In genomic region chr4:105146286-105147219, GRCh38 we compare ENCODE assay signal across 8 cellular contexts. TPM values are rescaled to one million over a fixed set of nuclear protein-coding genes. Genes with fewer than 3 reads are reported as not detected.
A peak's percentile ranks its signal among the peaks of the same experiment; 100 is the strongest.
DNase-seq lines count a peak whose midpoint lies in the region; ATAC-seq and TF ChIP-seq lines count a peak whose summit lies in the region.

Gene TET2 (plus strand): TSS chr4:105146876. CDS start chr4:105233943, 87,067 bp downstream.

- peak within 1 kb of the TSS; percentile 91 for H2AFZ ChIP-seq in osteoblast (ENCODE audit: low read length)

- peak within 1 kb of the TSS; percentile 96 for H3K27ac Mint-ChIP-seq in activated naive CD8-positive, alpha-beta T cell
- H3K27ac Mint-ChIP-seq in glutamatergic neuron (ENCODE audit: unreplicated experiment): peak within 1 kb of the TSS; percentile 99

- no peaks in the 10 kb centered on the region for H3K27me3 ChIP-seq in osteoblast (ENCODE audit: insufficient read depth, low read length)

- H3K36me3 ChIP-seq in osteoblast (ENCODE audit: insufficient read depth, low read length): no peaks in the 10 kb centered on the region

- H3K4me1 Mint-ChIP-seq in activated naive CD8-positive, alpha-beta T cell (ENCODE audit: low read depth): peaks cover 43% of the 10 kb centered on the region
- H3K4me1 Mint-ChIP-seq in glutamatergic neuron (ENCODE audit: low read depth, unreplicated experiment): peaks cover 9% of the 10 kb centered on the region

- no peaks in the 10 kb centered on the region for H3K27me3 Mint-ChIP-seq in activated naive CD8-positive, alpha-beta T cell
- H3K27me3 Mint-ChIP-seq in glutamatergic neuron (ENCODE audit: unreplicated experiment): peaks cover 21% of the 10 kb centered on the region

- peaks cover 36% of the 10 kb centered on the region for H3K79me2 ChIP-seq in osteoblast (ENCODE audit: insufficient read depth, low read length)

- TF ChIP-seq CTCF in GM10266 (IDR thresholded peaks at IDR 0.05; ENCODE audit: control insufficient read depth, insufficient read depth, low read depth, missing control alignments) (no peak), glutamatergic neuron (IDR thresholded peaks at IDR 0.05; ENCODE audit: partially characterized antibody, unreplicated experiment) (no peak), osteoblast (IDR thresholded peaks at IDR 0.05; ENCODE audit: extremely low read depth, low read depth, low read length) (no peak)

- H3K27ac ChIP-seq in osteoblast (ENCODE audit: low read depth, low read length) (peak within 1 kb of the TSS; percentile 75), temporal lobe (ENCODE audit: low read depth, low read length) (peak within 1 kb of the TSS; percentile 75)

- H3K4me3 Mint-ChIP-seq in activated naive CD8-positive, alpha-beta T cell: peak within 1 kb of the TSS; percentile 97
- peak within 1 kb of the TSS; percentile 95 for H3K4me3 Mint-ChIP-seq in glutamatergic neuron (ENCODE audit: unreplicated experiment)

- H3K4me2 ChIP-seq in osteoblast (ENCODE audit: insufficient read depth, low read length): peak within 1 kb of the TSS; percentile 87

- peak; percentile 84 for ATAC-seq in HG02588 (IDR thresholded peaks at IDR 0.05; ENCODE audit: unreplicated experiment)

- no peaks in the 10 kb centered on the region for H3K36me3 Mint-ChIP-seq in activated naive CD8-positive, alpha-beta T cell
- H3K36me3 Mint-ChIP-seq in glutamatergic neuron (ENCODE audit: unreplicated experiment): no peaks in the 10 kb centered on the region

- H3K9me3 ChIP-seq in osteoblast (ENCODE audit: low read depth, low read length): no peaks in the 10 kb centered on the region

- H3K9me3 Mint-ChIP-seq in activated naive CD8-positive, alpha-beta T cell (ENCODE audit: low read depth): no peaks in the 10 kb centered on the region
- H3K9me3 Mint-ChIP-seq in glutamatergic neuron (ENCODE audit: unreplicated experiment): peaks cover 4% of the 10 kb centered on the region

- H4K20me1 ChIP-seq in osteoblast (ENCODE audit: insufficient read depth, low read length): peaks cover 11% of the 10 kb centered on the region

- peak within 1 kb of the TSS; percentile 85 for H3K4me3 ChIP-seq in osteoblast (ENCODE audit: insufficient read depth, low read length)

- DNase-seq in GM10266 (ENCODE audit: extremely low spot score): peak; percentile 85
- peak; percentile 65 for DNase-seq in NCI-H1048 (lab: John Stamatoyannopoulos, UW)
- peak; percentile 74 for DNase-seq in SKM-1 treated with dmso at 0.1 percent for 144 hours (lab: John Stamatoyannopoulos, UW; ENCODE audit: unreplicated experiment)
- DNase-seq in glutamatergic neuron: peak; percentile 80
- DNase-seq in osteoblast (ENCODE audit: insufficient read length, low spot score, missing footprints): peak; percentile 94

- H3K4me1 ChIP-seq in osteoblast (ENCODE audit: insufficient read depth, low read length): peaks cover 15% of the 10 kb centered on the region

RNA-seq across cellular contexts. Expression of gene TET2, which starts in this region (rescaled TPM):
- 37.4 TPM for total RNA-seq in glutamatergic neuron (ENCODE audit: unreplicated experiment)
- total RNA-seq in osteoblast: 15.0 and 15.9 TPM in 2 replicates
- 29.5 TPM for total RNA-seq in temporal lobe

Comparison
In these comparisons a context has a peak if more than half of its experiments do, and no peak if none do; other contexts are left out.
1. Peak in every context shown above with its lines: DNase-seq, ATAC-seq, H3K4me3 ChIP-seq and H3K27ac ChIP-seq.